Comparison of ENCODE assay signal across 8 cellular contexts in genomic region chr13:111474136-111475002, GRCh38.
DNase-seq lines count a peak whose midpoint lies in the region; FAIRE-seq and TF ChIP-seq lines count a peak whose summit lies in the region.

No MANE protein-coding gene starts in this region.

- H3K36me3 ChIP-seq in mammary epithelial cell (ENCODE audit: insufficient read depth, low read length) (no peaks in the 10 kb centered on the region), keratinocyte (ENCODE audit: control insufficient read depth in 2 of 2, extremely low read depth in 1 of 2, insufficient read depth in 2 of 2, low read length in 2 of 2) (no peaks in the 10 kb centered on the region)

- TF ChIP-seq CTCF in mammary epithelial cell (conservative IDR thresholded peaks at IDR 0.05 in 1 of 2, IDR thresholded peaks at IDR 0.05 in 1 of 2; ENCODE audit: extremely low read depth in 1 of 2, insufficient read depth in 1 of 2, low read depth in 1 of 2, low read length in 2 of 2) (peak; percentile 23 to 47), keratinocyte (optimal IDR thresholded peaks at IDR 0.05 in 1 of 3, IDR thresholded peaks at IDR 0.05 in 1 of 3, conservative IDR thresholded peaks at IDR 0.05 in 1 of 3; ENCODE audit: extremely low read depth in 1 of 3, insufficient read depth in 2 of 3, low read length in 3 of 3) (peak; percentile 21 to 48 (median 45))

- dilution Hi-C loops in mammary epithelial cell (cut with HindIII; ENCODE audit: low sequenced_read_pairs): no loop called here
- dilution Hi-C loops in keratinocyte (cut with MboI; ENCODE audit: extremely low pct_ligation_motif_present, low sequenced_read_pairs): no loop called here

- H3K9me1 ChIP-seq in keratinocyte (ENCODE audit: control insufficient read depth, extremely low read depth, insufficient read depth, low read length): no peaks in the 10 kb centered on the region

- intact Hi-C loops in mammary epithelial cell (cut with micrococcal nuclease): loop anchor here (1.0 kb wide), 2 partner anchors 969 to 1036 kb away; no protein-coding TSS in a partner anchor

- H3K9me3 ChIP-seq in mammary epithelial cell (replicated peaks; ENCODE audit: insufficient read depth, low read length) (peaks cover 19% of the 10 kb centered on the region), keratinocyte (ENCODE audit: control insufficient read depth, low read depth, low read length) (no peaks in the 10 kb centered on the region)

- TF ChIP-seq POLR2A in H54 (IDR thresholded peaks at IDR 0.05; ENCODE audit: low read depth, low read length): no peak

- DNase-seq in AG08395 (ENCODE audit: low spot score) (peak; percentile 77), H54 (ENCODE audit: insufficient read length, low spot score) (peak; percentile 84), NCI-H2227 treated with DMSO at 0.1 percent for 48 hours (lab: John Stamatoyannopoulos, UW) (peak; percentile 68), mammary epithelial cell (peak; percentile 19), keratinocyte (ENCODE audit: low read depth, low spot score) (no peak), urothelium cell line (ENCODE audit: low spot score) (peak; percentile 54), NOMO-1 (lab: John Stamatoyannopoulos, UW; ENCODE audit: unreplicated experiment in 2 of 2) (no peak)
- DNase-seq in activated CD4-positive, alpha-beta T cell treated with anti-CD3 and anti-CD28 coated beads, Interleukin-2, amount 50 U/mL, for 48 hours: no peak

- in situ Hi-C loops in mammary epithelial cell (cut with MboI; ENCODE audit: low sequenced_read_pairs in 2 of 2): loop anchor here in 1 of 2 donors (10.0 kb wide), 1 partner anchor 970 kb away; no protein-coding TSS in a partner anchor

- WGBS in mammary epithelial cell (ENCODE audit: low coverage, missing lambda C conversion rate): 41% methylated on average over 12 of the region's 23 CpGs

- CTCF ChIA-PET in mammary epithelial cell (lab: Charles Lee; ENCODE audit: low non-redundant PET): interaction anchor here (0.6 to 0.9 kb wide), 2 partner anchors 969 to 970 kb away, joined by 4 to 8 read pairs; no protein-coding TSS in a partner anchor

- no peaks in the 10 kb centered on the region for H4K20me1 ChIP-seq in mammary epithelial cell (ENCODE audit: insufficient read depth, low read length)
- no peaks in the 10 kb centered on the region for H4K20me1 ChIP-seq in keratinocyte (ENCODE audit: control insufficient read depth, extremely low read depth, insufficient read depth, low read length)

- H3K4me2 ChIP-seq in mammary epithelial cell (ENCODE audit: insufficient read depth, low read depth, low read length) (no peak overlapping the region), keratinocyte (ENCODE audit: control insufficient read depth, extremely low read depth, insufficient read depth, low read depth, low read length) (no peak overlapping the region)

- no TSS peak for BruUV-seq in mammary epithelial cell (replicated peaks; lab: Mats Ljungman, UMichigan)

- no peak overlapping the region for H2AFZ ChIP-seq in mammary epithelial cell (ENCODE audit: low read depth, low read length)
- no peak overlapping the region for H2AFZ ChIP-seq in keratinocyte (ENCODE audit: control insufficient read depth, low read length)

- H3K27me3 ChIP-seq in mammary epithelial cell (ENCODE audit: insufficient read depth, low read length) (no peaks in the 10 kb centered on the region), keratinocyte (ENCODE audit: control insufficient read depth, extremely low read depth, insufficient read depth, low read length) (no peaks in the 10 kb centered on the region)

- H3K9ac ChIP-seq in mammary epithelial cell (ENCODE audit: insufficient read depth, low read length): no peak overlapping the region
- no peak overlapping the region for H3K9ac ChIP-seq in keratinocyte (ENCODE audit: control insufficient read depth, extremely low read depth, insufficient read depth, low read length)

- no peaks in the 10 kb centered on the region for H3K4me1 ChIP-seq in mammary epithelial cell (ENCODE audit: insufficient read depth, low read length)
- no peaks in the 10 kb centered on the region for H3K4me1 ChIP-seq in keratinocyte (ENCODE audit: control insufficient read depth, extremely low read depth, insufficient read depth, low read length)

- H3K4me3 ChIP-seq in mammary epithelial cell (replicated peaks in 1 of 3; ENCODE audit: insufficient read depth in 1 of 3, low read depth in 2 of 3, low read length in 3 of 3) (no peak overlapping the region), keratinocyte (ENCODE audit: control insufficient read depth in 2 of 3, extremely low read depth in 1 of 3, insufficient read depth in 2 of 3, low read depth in 1 of 3, low read length in 3 of 3) (no peak overlapping the region)

- FAIRE-seq in H54 (lab: Jason Lieb, UNC): peak; percentile 80
- no peak for FAIRE-seq in keratinocyte (lab: Jason Lieb, UNC)
- no peak for FAIRE-seq in urothelium cell line (lab: Jason Lieb, UNC)

- H3K27ac ChIP-seq in mammary epithelial cell (ENCODE audit: insufficient read depth, low read depth, low read length) (no peak overlapping the region), keratinocyte (ENCODE audit: control insufficient read depth, insufficient read depth, low read length) (no peak overlapping the region)

- H3K79me2 ChIP-seq in mammary epithelial cell (ENCODE audit: insufficient read depth, low read length): no peaks in the 10 kb centered on the region
- H3K79me2 ChIP-seq in keratinocyte (ENCODE audit: control insufficient read depth, insufficient read depth, low read length): no peaks in the 10 kb centered on the region

Comparison
In these comparisons a context has a peak if more than half of its experiments do, and no peak if none do; other contexts are left out.
1. DNase-seq: peak in AG08395 (single experiment), H54 (single experiment), NCI-H2227 treated with DMSO at 0.1 percent for 48 hours (single experiment), mammary epithelial cell (single experiment) and urothelium cell line (single experiment); none in keratinocyte (single experiment), NOMO-1 (0 of 2) and activated CD4-positive, alpha-beta T cell treated with anti-CD3 and anti-CD28 coated beads, Interleukin-2, amount 50 U/mL, for 48 hours (0 of 2).